3 cellular contexts compared by ENCODE assay signal in genomic region chr6:112320148-112320547, GRCh38. TPM values are rescaled to one million over a fixed set of nuclear protein-coding genes. Genes with fewer than 3 reads are reported as not detected.
"Had no signal": no experiment of that assay in that cellular context is flagged by ENCODE, and none has a peak within 500 bp of the region (broad histone marks: within the 10 kb centered on the region; RNA-seq: fewer than 3 reads in every experiment).

No MANE protein-coding gene starts in this region.

RNA-seq across cellular contexts. Expression of gene RFPL4B, which starts 27.0 kb away (rescaled TPM):
- total RNA-seq: HepG2, HT-29 had no signal
- polyA plus RNA-seq: HepG2, IgD-negative memory B cell had no signal
